In the genomic region with DNA sequence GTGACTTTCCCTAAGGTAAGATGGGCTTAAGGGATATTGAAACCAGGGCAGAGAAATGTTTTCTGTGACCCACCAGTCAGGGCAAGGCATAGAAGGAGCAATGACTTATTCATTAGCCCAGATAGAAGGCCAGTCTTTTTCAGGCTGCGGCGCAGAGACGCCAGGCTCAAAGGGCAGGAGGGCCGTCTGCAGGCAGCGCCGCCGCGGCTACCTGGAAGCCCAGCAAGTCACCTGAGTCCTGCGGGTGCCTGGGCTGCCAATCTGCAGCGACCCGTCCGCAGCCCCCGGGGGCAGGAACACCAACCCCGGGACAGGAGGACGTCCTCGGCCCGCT, we compare ENCODE assay signal across 8 cellular contexts. TPM values are rescaled to one million over a fixed set of nuclear protein-coding genes. Genes with fewer than 3 reads are reported as not detected.
DNase-seq lines count a peak whose midpoint lies in the region; ATAC-seq, FAIRE-seq and TF ChIP-seq lines count a peak whose summit lies in the region.

No MANE protein-coding gene starts in this region.

- H3K4me3 ChIP-seq in BJ (ENCODE audit: low read depth, low read length) (peak overlapping the region; percentile 44), LNCaP clone FGC (ENCODE audit: low read depth, low read length) (peak overlapping the region; percentile 37), esophagus muscularis mucosa (peak overlapping the region; percentile 64 to 84 (median 72))

- intact Hi-C loops in esophagus muscularis mucosa (cut with DNase I): no loop called here

- TF ChIP-seq POLR2A in esophagus muscularis mucosa (IDR thresholded peaks at IDR 0.05; ENCODE audit: low read depth): no peak
- no peak for TF ChIP-seq POLR2A in GM12892 (IDR thresholded peaks at IDR 0.05; ENCODE audit: low read depth, low read length)

- H3K9me3 ChIP-seq in esophagus muscularis mucosa: no peaks in the 10 kb centered on the region

- TF ChIP-seq CTCF in BJ (IDR thresholded peaks at IDR 0.05; ENCODE audit: insufficient read depth, low read depth, low read length) (no peak), LNCaP clone FGC (IDR thresholded peaks at IDR 0.05; ENCODE audit: control insufficient read depth, extremely low read depth, insufficient read depth) (no peak), esophagus muscularis mucosa (IDR thresholded peaks at IDR 0.05) (no peak), omental fat pad (IDR thresholded peaks at IDR 0.05) (no peak)

- 4% methylated on average over 12 of the region's 17 CpGs for WGBS in esophagus muscularis mucosa

- H3K36me3 ChIP-seq in BJ (ENCODE audit: control insufficient read depth, insufficient read depth, low read length): no peaks in the 10 kb centered on the region
- H3K36me3 ChIP-seq in esophagus muscularis mucosa: no peaks in the 10 kb centered on the region

- FAIRE-seq in GM12892 (lab: Jason Lieb, UNC): no peak

- CTCF ChIA-PET in BJ (lab: Yijun Ruan, JAX): no interaction called here

- DNase-seq in BJ (ENCODE audit: low read depth) (no peak), LNCaP clone FGC (ENCODE audit: low read depth) (no peak), esophagus muscularis mucosa (ENCODE audit: extremely low spot score) (peak; percentile 64), omental fat pad (ENCODE audit: low spot score) (no peak), GM12892 (ENCODE audit: insufficient read length) (no peak), NCI-H1105 (lab: John Stamatoyannopoulos, UW) (no peak)

- POLR2A ChIA-PET in BJ (lab: Charles Lee): no interaction called here

- H3K27ac ChIP-seq in esophagus muscularis mucosa (replicated peaks in 1 of 4): peak overlapping the region in 1 of 4 donors; percentile 52

- ATAC-seq in omental fat pad (ENCODE audit: low FRiP score) (peak; percentile 4), GM21717 (IDR thresholded peaks at IDR 0.05; ENCODE audit: unreplicated experiment) (no peak), GM18870 (IDR thresholded peaks at IDR 0.05; ENCODE audit: unreplicated experiment) (no peak)

- H3K27me3 ChIP-seq in BJ (ENCODE audit: control insufficient read depth, insufficient read depth, low read length) (peaks cover 11% of the 10 kb centered on the region), esophagus muscularis mucosa (peaks cover 0 to 25% (median 0%) of the 10 kb centered on the region in 4 donors)

- no peak for TF ChIP-seq EP300 in esophagus muscularis mucosa (IDR thresholded peaks at IDR 0.05)

- H3K4me1 ChIP-seq in esophagus muscularis mucosa: peaks cover 5 to 21% (median 19%) of the 10 kb centered on the region in 4 donors

RNA-seq across cellular contexts. Expression of a gene that starts 0.3 kb away (rescaled TPM):
- polyA plus RNA-seq in BJ (2011; rRNA removed): 1.7 and 1.9 TPM in 2 replicates
- polyA minus RNA-seq in BJ (2011; rRNA and poly(A)+ RNA removed): 0.67 and 0.81 TPM in 2 replicates
- total RNA-seq in esophagus muscularis mucosa (1 to 10 TPM; 3.3 to 6.7 (median 5.2) TPM), omental fat pad (under 1 TPM in 2 of 4 donors, not detected in 2; 0.24 to 0.56 TPM)
- polyA plus RNA-seq in GM12892 (2012; ENCODE audit: missing spikeins): not detected
